ENCODE assay signal across 9 cellular contexts in the genomic region with DNA sequence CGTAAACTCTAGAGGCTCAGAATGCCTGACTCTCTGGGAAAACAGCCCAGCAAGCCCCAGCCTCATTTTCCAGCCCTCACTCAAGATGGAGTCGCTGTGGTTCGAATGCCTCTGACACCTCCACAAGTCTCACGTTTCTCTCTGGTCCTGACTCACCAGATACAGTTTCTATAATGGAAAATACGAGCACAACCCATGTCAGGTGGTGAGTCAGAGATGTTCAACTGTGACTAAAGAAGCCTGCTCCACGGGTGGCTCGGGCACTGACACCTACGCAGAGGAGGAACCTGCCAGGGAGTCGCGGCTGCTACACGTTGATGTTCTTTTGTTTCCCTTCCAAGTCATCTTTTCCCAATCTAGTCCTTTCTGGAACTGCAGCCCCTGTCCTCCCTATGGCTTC.
DNase-seq lines count a peak whose midpoint lies in the region; ATAC-seq and TF ChIP-seq lines count a peak whose summit lies in the region.
"Had no signal": no experiment of that assay in that cellular context is flagged by ENCODE, and none has a peak within 500 bp of the region (broad histone marks: within the 10 kb centered on the region; RNA-seq: fewer than 3 reads in every experiment).

No MANE protein-coding gene starts in this region.

- 71 to 79% (median 75%) methylated on average over 9 to 11 of the region's 11 CpGs for WGBS in heart left ventricle, 4 donors
- 48% methylated on average over 11 of the region's 11 CpGs for WGBS in smooth muscle cell (ENCODE audit: low lambda C conversion rate)

- TF ChIP-seq POLR2A in heart left ventricle (IDR thresholded peaks at IDR 0.05), result no peak

- no peaks in the 10 kb centered on the region for H3K36me3 ChIP-seq in heart left ventricle
- no peaks in the 10 kb centered on the region for H3K36me3 ChIP-seq in smooth muscle cell (ENCODE audit: low read depth)

- H3K27me3 Mint-ChIP-seq in activated B cell treated with CpG ODN at 0.5 μM for 24 hours, result peaks cover 3% of the 10 kb centered on the region

- intact Hi-C loops in activated B cell treated with CpG ODN at 0.5 μM for 24 hours (cut with micrococcal nuclease) (no loop called here), heart left ventricle (cut with DNase I) (no loop called here)

- H3K27ac ChIP-seq in heart left ventricle (no peak overlapping the region), smooth muscle cell (ENCODE audit: low read depth) (no peak overlapping the region)
- H3K27ac ChIP-seq: HL-60 had no signal

- H3K27ac Mint-ChIP-seq in activated B cell treated with CpG ODN at 0.5 μM for 24 hours, result no peak overlapping the region

- H3K4me1 Mint-ChIP-seq in activated B cell treated with CpG ODN at 0.5 μM for 24 hours, result no peaks in the 10 kb centered on the region

- no peak overlapping the region for H3K9ac ChIP-seq in smooth muscle cell (ENCODE audit: low read depth)

- H3K4me3 ChIP-seq in heart left ventricle (no peak overlapping the region), smooth muscle cell (no peak overlapping the region)

- CTCF ChIA-PET in activated B cell treated with CpG ODN at 0.5 μM for 24 hours (lab: Charles Lee), result no interaction called here

- H3K4me3 Mint-ChIP-seq in activated B cell treated with CpG ODN at 0.5 μM for 24 hours, result no peak overlapping the region

- TF ChIP-seq CTCF in activated B cell treated with CpG ODN at 0.5 μM for 24 hours (IDR thresholded peaks at IDR 0.05) (no peak), heart left ventricle (IDR thresholded peaks at IDR 0.05) (no peak), smooth muscle cell (IDR thresholded peaks at IDR 0.05; ENCODE audit: borderline replicate concordance, insufficient read depth, poor library complexity, severe bottlenecking) (no peak)

- H3K79me2 ChIP-seq in smooth muscle cell (ENCODE audit: low read depth), result no peaks in the 10 kb centered on the region

- POLR2A ChIA-PET in activated B cell treated with CpG ODN at 0.5 μM for 24 hours (lab: Charles Lee), result no interaction called here

- H3F3A ChIP-seq in smooth muscle cell (ENCODE audit: low read depth), result no peaks in the 10 kb centered on the region

- H3K9me3 ChIP-seq in heart left ventricle, result no peaks in the 10 kb centered on the region
- no peaks in the 10 kb centered on the region for H3K9me3 ChIP-seq in smooth muscle cell (replicated peaks; ENCODE audit: low read depth)

- H4K20me1 ChIP-seq in smooth muscle cell (ENCODE audit: low read depth), result no peaks in the 10 kb centered on the region

- H3K27me3 ChIP-seq in heart left ventricle (no peaks in the 10 kb centered on the region), smooth muscle cell (ENCODE audit: low read depth) (no peaks in the 10 kb centered on the region)

- no peaks in the 10 kb centered on the region for H3K36me3 Mint-ChIP-seq in activated B cell treated with CpG ODN at 0.5 μM for 24 hours (ENCODE audit: low read depth)

- ATAC-seq in GM18861 (IDR thresholded peaks at IDR 0.05; ENCODE audit: unreplicated experiment), result peak; percentile 44
- ATAC-seq in activated B cell treated with CpG ODN at 0.5 μM for 24 hours (ENCODE audit: low read depth), result peak; percentile 50
- ATAC-seq in heart left ventricle, result no peak
- no peak for ATAC-seq in HG03432 (IDR thresholded peaks at IDR 0.05; ENCODE audit: unreplicated experiment)

- H3K9me3 Mint-ChIP-seq in activated B cell treated with CpG ODN at 0.5 μM for 24 hours, result no peaks in the 10 kb centered on the region

- no peak for DNase-seq in activated B cell treated with CpG ODN at 0.5 μM for 24 hours
- DNase-seq in brain pericyte (ENCODE audit: low read depth, low spot score), result peak; percentile 12
- peak; percentile 82 for DNase-seq in stimulated activated CD4-positive, alpha-beta T cell treated with anti-CD3 and anti-CD28 coated beads, Interleukin-1b, Interleukin-23, amount 100 ng/mL, for 48 hours
- DNase-seq in heart left ventricle, result no peak
- DNase-seq in smooth muscle cell (lab: John Stamatoyannopoulos, UW; ENCODE audit: unreplicated experiment), result no peak
- DNase-seq in NCI-H2196 treated with DMSO at 0.1 percent for 48 hours (lab: John Stamatoyannopoulos, UW; ENCODE audit: unreplicated experiment), result no peak

- H3K4me1 ChIP-seq in heart left ventricle (no peaks in the 10 kb centered on the region), smooth muscle cell (ENCODE audit: low read depth) (peaks cover 13% of the 10 kb centered on the region)

- no peak overlapping the region for H3K4me2 ChIP-seq in smooth muscle cell

- H2AFZ ChIP-seq in smooth muscle cell (ENCODE audit: low read depth), result no peak overlapping the region

Comparison
In these comparisons a context has a peak if more than half of its experiments do, and no peak if none do; other contexts are left out.
1. ATAC-seq: peak in GM18861 (single experiment) and activated B cell treated with CpG ODN at 0.5 μM for 24 hours (single experiment); none in heart left ventricle (0 of 4) and HG03432 (single experiment).
2. DNase-seq: peak in brain pericyte (single experiment) and stimulated activated CD4-positive, alpha-beta T cell treated with anti-CD3 and anti-CD28 coated beads, Interleukin-1b, Interleukin-23, amount 100 ng/mL, for 48 hours (single experiment); none in activated B cell treated with CpG ODN at 0.5 μM for 24 hours (single experiment), heart left ventricle (0 of 5), smooth muscle cell (single experiment) and NCI-H2196 treated with DMSO at 0.1 percent for 48 hours (single experiment).